Comparison of ENCODE assay signal across 9 cellular contexts in genomic region chr14:61561144-61561543, GRCh38.
DNase-seq lines count a peak whose midpoint lies in the region; ATAC-seq and TF ChIP-seq lines count a peak whose summit lies in the region.
"Had no signal": no experiment of that assay in that cellular context is flagged by ENCODE, and none has a peak within 500 bp of the region (broad histone marks: within the 10 kb centered on the region; RNA-seq: fewer than 3 reads in every experiment).

No MANE protein-coding gene starts in this region.

- no peaks in the 10 kb centered on the region for H3K9me3 ChIP-seq in cardiac muscle cell (ENCODE audit: low read depth)
- H3K9me3 ChIP-seq in mesenchymal stem cell (ENCODE audit: control insufficient read depth, low read length), result no peaks in the 10 kb centered on the region

- no peak overlapping the region for H3K14ac ChIP-seq in mesenchymal stem cell (ENCODE audit: low read length in 2 of 2)

- ATAC-seq in Right ventricle myocardium inferior, result no peak
- ATAC-seq in HG02840 (IDR thresholded peaks at IDR 0.05; ENCODE audit: low FRiP score, unreplicated experiment), result no peak
- ATAC-seq in naive thymus-derived CD8-positive, alpha-beta T cell, result no peak

- peak overlapping the region; percentile 80 for H3K9ac ChIP-seq in mesenchymal stem cell (ENCODE audit: low read length)

- peak overlapping the region in 2 of 10 donors; percentile 7 to 53 for H3K27ac Mint-ChIP-seq in naive thymus-derived CD8-positive, alpha-beta T cell

- H3K27ac ChIP-seq in cardiac muscle cell, result peak overlapping the region; percentile 89
- H3K27ac ChIP-seq in mesenchymal stem cell (ENCODE audit: low read length, poor library complexity, severe bottlenecking), result peak overlapping the region; percentile 98

- DNase-seq in cardiac muscle cell (ENCODE audit: low read depth in 1 of 2, low spot score in 1 of 2) (peak in 1 of 2 donors; percentile 89), Right ventricle myocardium inferior (ENCODE audit: missing footprints) (no peak), cardiac fibroblast (ENCODE audit: low read depth in 2 of 2) (peak; percentile 71 to 83), mesenchymal stem cell (peak; percentile 84), iPS-NIHi7 (ENCODE audit: extremely low spot score) (no peak), cortex of kidney (lab: John Stamatoyannopoulos, UW) (no peak)
- DNase-seq in naive thymus-derived CD8-positive, alpha-beta T cell, result no peak
- DNase-seq: midbrain had no signal

- H3K23ac ChIP-seq in mesenchymal stem cell (ENCODE audit: low read length in 2 of 2), result no peak overlapping the region

- peak overlapping the region; percentile 49 for H4K8ac ChIP-seq in mesenchymal stem cell (ENCODE audit: low read length)

- WGBS in mesenchymal stem cell, result 43% methylated on average over 1 of the region's 3 CpGs

- no peaks in the 10 kb centered on the region for H3K36me3 ChIP-seq in cardiac muscle cell
- H3K36me3 ChIP-seq in mesenchymal stem cell (ENCODE audit: control insufficient read depth in 1 of 2, insufficient read depth in 2 of 2, low read depth in 1 of 2, low read length in 2 of 2), result no peaks in the 10 kb centered on the region

- H3K27me3 ChIP-seq in cardiac muscle cell, result no peaks in the 10 kb centered on the region
- no peaks in the 10 kb centered on the region for H3K27me3 ChIP-seq in mesenchymal stem cell (ENCODE audit: control insufficient read depth in 1 of 2, insufficient read depth in 1 of 2, low read length in 2 of 2)

- H3K4me1 Mint-ChIP-seq in naive thymus-derived CD8-positive, alpha-beta T cell, result peaks cover 5 to 36% (median 13%) of the 10 kb centered on the region in 4 donors

- H2BK5ac ChIP-seq in mesenchymal stem cell (ENCODE audit: low read depth, low read length, poor library complexity, severe bottlenecking), result peak overlapping the region; percentile 100

- peak overlapping the region; percentile 94 for H2BK120ac ChIP-seq in mesenchymal stem cell (ENCODE audit: low read depth, low read length)

- peak overlapping the region; percentile 100 for H2AK5ac ChIP-seq in mesenchymal stem cell (ENCODE audit: low read length, severe bottlenecking)

- peak overlapping the region; percentile 97 to 100 for H2BK12ac ChIP-seq in mesenchymal stem cell (ENCODE audit: low read length in 2 of 2)

- H3K4me2 ChIP-seq in mesenchymal stem cell (ENCODE audit: low read length, poor library complexity, severe bottlenecking), result no peak overlapping the region

- H3K9me3 Mint-ChIP-seq in naive thymus-derived CD8-positive, alpha-beta T cell, result no peaks in the 10 kb centered on the region

- no peak overlapping the region for H2AFZ ChIP-seq in mesenchymal stem cell (ENCODE audit: low read depth, low read length)

- H3K4me1 ChIP-seq in cardiac muscle cell (ENCODE audit: low read depth) (peaks cover 40% of the 10 kb centered on the region), mesenchymal stem cell (ENCODE audit: control insufficient read depth, insufficient read depth, low read depth, low read length) (peaks cover 34% of the 10 kb centered on the region)

- H3K4me3 ChIP-seq in cardiac muscle cell (no peak overlapping the region), cardiac fibroblast (replicated peaks in 1 of 2; ENCODE audit: low read depth in 2 of 2, low read length in 2 of 2) (no peak overlapping the region), mesenchymal stem cell (ENCODE audit: insufficient read depth in 1 of 2, low read depth in 1 of 2, low read length in 2 of 2) (no peak overlapping the region)

- peaks cover 0 to 3% (median 0%) of the 10 kb centered on the region in 3 donors for H3K36me3 Mint-ChIP-seq in naive thymus-derived CD8-positive, alpha-beta T cell

- peak; percentile 35 for TF ChIP-seq CTCF in cardiac muscle cell (IDR thresholded peaks at IDR 0.05; ENCODE audit: low read depth, low read length)
- peak; percentile 35 for TF ChIP-seq CTCF in cardiac fibroblast (IDR thresholded peaks at IDR 0.05; ENCODE audit: low read depth, low read length)

- peak overlapping the region; percentile 87 to 100 for H3K18ac ChIP-seq in mesenchymal stem cell (ENCODE audit: low read depth in 1 of 2, low read length in 2 of 2)

- H3K27me3 Mint-ChIP-seq in naive thymus-derived CD8-positive, alpha-beta T cell, result no peaks in the 10 kb centered on the region

- peak overlapping the region; percentile 68 for H4K91ac ChIP-seq in mesenchymal stem cell (ENCODE audit: low read length)

- peak overlapping the region; percentile 93 to 100 for H3K4ac ChIP-seq in mesenchymal stem cell (ENCODE audit: low read depth in 1 of 2, low read length in 2 of 2)

- peaks cover 2% of the 10 kb centered on the region for H3K79me1 ChIP-seq in mesenchymal stem cell (replicated peaks; ENCODE audit: low read length, poor library complexity, severe bottlenecking)

- POLR2A ChIA-PET in naive thymus-derived CD8-positive, alpha-beta T cell (lab: Charles Lee), result interaction anchor here (2.8 kb wide), 1 partner anchor 8 kb away, joined by 12 read pairs; no protein-coding TSS in a partner anchor

- no peak overlapping the region for H3K4me3 Mint-ChIP-seq in naive thymus-derived CD8-positive, alpha-beta T cell

- no peak overlapping the region for H2BK15ac ChIP-seq in mesenchymal stem cell (ENCODE audit: low read depth, poor library complexity, severe bottlenecking)

- intact Hi-C loops in Right ventricle myocardium inferior (cut with DNase I), result no loop called here

Comparison
In these comparisons a context has a peak if more than half of its experiments do, and no peak if none do; other contexts are left out.
1. DNase-seq: peak in cardiac fibroblast (2 of 2) and mesenchymal stem cell (single experiment); none in Right ventricle myocardium inferior (single experiment), iPS-NIHi7 (single experiment), cortex of kidney (single experiment) and naive thymus-derived CD8-positive, alpha-beta T cell (0 of 10).